10 cellular contexts compared by ENCODE assay signal in the genomic region with DNA sequence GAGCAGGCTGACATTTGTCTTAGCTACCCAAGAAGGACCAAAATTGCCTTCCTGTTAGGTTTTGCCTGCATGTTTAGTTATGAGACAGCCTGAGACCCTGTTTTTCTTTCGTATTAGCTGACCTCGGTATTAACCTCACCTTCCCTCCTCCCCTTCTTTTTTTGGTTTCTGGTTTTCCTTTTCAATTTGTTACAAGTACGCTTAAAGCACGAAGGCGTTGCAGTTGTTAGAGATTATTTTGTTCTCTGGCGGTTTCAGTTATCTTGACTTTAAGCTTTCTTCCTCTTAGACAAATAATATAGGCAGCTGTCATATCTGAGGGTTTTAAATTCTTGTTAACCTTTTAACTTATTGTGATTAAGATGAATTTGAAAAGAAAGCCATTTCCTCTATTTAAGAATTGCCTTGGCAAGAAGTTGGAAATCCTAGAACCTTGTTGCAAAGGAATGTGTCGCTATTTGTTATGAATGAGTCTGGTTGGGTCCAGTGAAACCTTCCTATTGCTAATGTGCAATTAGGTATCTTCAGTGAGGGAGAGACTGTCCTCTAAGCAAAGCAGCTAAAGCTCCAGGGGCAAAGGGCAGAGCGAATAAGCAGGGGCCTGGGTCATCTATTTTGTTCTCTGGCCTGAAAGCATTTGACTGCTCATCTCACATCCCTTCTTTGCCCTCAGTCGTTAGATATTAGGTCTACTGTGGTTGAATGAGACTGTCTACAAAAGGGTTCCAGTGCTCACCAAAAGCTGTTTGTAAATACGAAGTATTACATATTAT. TPM values are rescaled to one million over a fixed set of nuclear protein-coding genes. Genes with fewer than 3 reads are reported as not detected.
DNase-seq lines count a peak whose midpoint lies in the region; ATAC-seq and TF ChIP-seq lines count a peak whose summit lies in the region.
"Had no signal": no experiment of that assay in that cellular context is flagged by ENCODE, and none has a peak within 500 bp of the region (broad histone marks: within the 10 kb centered on the region; RNA-seq: fewer than 3 reads in every experiment).

No MANE protein-coding gene starts in this region.

- H3K9ac ChIP-seq in KMS-11 = no peak overlapping the region
- H3K9ac ChIP-seq: parathyroid adenoma had no signal

- H2AFZ ChIP-seq in KMS-11 (ENCODE audit: low read depth) = no peak overlapping the region
- H2AFZ ChIP-seq in hepatocyte = no peak overlapping the region
- H2AFZ ChIP-seq: parathyroid adenoma had no signal

- TF ChIP-seq CTCF in KMS-11 (conservative IDR thresholded peaks at IDR 0.05; ENCODE audit: low read depth, low read length) (no peak), hepatocyte (IDR thresholded peaks at IDR 0.05; ENCODE audit: poor library complexity) (no peak)

- POLR2A ChIA-PET in CD4-positive, alpha-beta memory T cell (lab: Charles Lee; ENCODE audit: partially characterized antibody) = interaction anchor here (0.5 to 10.3 kb wide), 17 partner anchors 8 to 477 kb away, joined by 3 to 185 read pairs (median 4); a partner anchor contains a TSS

- no peaks in the 10 kb centered on the region for H3K27me3 ChIP-seq in CD4-positive, alpha-beta memory T cell (ENCODE audit: insufficient read depth, low read length)
- H3K27me3 ChIP-seq in KMS-11 (ENCODE audit: insufficient read depth, low read depth) (no peaks in the 10 kb centered on the region), hepatocyte (no peaks in the 10 kb centered on the region), H7 (ENCODE audit: control insufficient read depth, insufficient read depth, low read length) (no peaks in the 10 kb centered on the region)

- peak; percentile 50 for ATAC-seq in GM19438 (IDR thresholded peaks at IDR 0.05; ENCODE audit: low read depth, unreplicated experiment)
- ATAC-seq in Right ventricle myocardium inferior = no peak
- ATAC-seq: PC-3 had no signal

- WGBS in hepatocyte (ENCODE audit: low lambda C conversion rate, missing lambda C conversion rate) = 30% methylated on average over 10 of the region's 10 CpGs

- H3K79me2 ChIP-seq in KMS-11 (ENCODE audit: insufficient read depth, low read depth) (peaks cover 27% of the 10 kb centered on the region; the same call in 1 of the 2 replicates), hepatocyte (peaks cover 55% of the 10 kb centered on the region)

- no peaks in the 10 kb centered on the region for H3K9me3 Mint-ChIP-seq in CD4-positive, alpha-beta memory T cell

- in situ Hi-C loops in G401 (cut with HindIII; ENCODE audit: low sequenced_read_pairs) = no loop called here

- H3K36me3 ChIP-seq in CD4-positive, alpha-beta memory T cell (ENCODE audit: insufficient read depth, low read length) = no peaks in the 10 kb centered on the region
- H3K36me3 ChIP-seq in KMS-11 (ENCODE audit: insufficient read depth) = no peaks in the 10 kb centered on the region
- no peaks in the 10 kb centered on the region for H3K36me3 ChIP-seq in hepatocyte (replicated peaks; ENCODE audit: insufficient read depth, low read depth)
- H3K36me3 ChIP-seq in H7 (replicated peaks; ENCODE audit: control insufficient read depth, insufficient read depth, low read length) = no peaks in the 10 kb centered on the region

- CTCF ChIA-PET in CD4-positive, alpha-beta memory T cell (lab: Charles Lee; ENCODE audit: partially characterized antibody) = interaction anchor here (0.7 to 14.8 kb wide), 13 partner anchors 8 to 58 kb away, joined by 3 to 231 read pairs (median 7); a partner anchor contains a TSS

- H3K4me2 ChIP-seq in KMS-11 = peak overlapping the region; percentile 53
- H3K4me2 ChIP-seq in hepatocyte = peak overlapping the region; percentile 65

- H3K4me3 Mint-ChIP-seq in CD4-positive, alpha-beta memory T cell = peak overlapping the region; percentile 22 to 89 (median 78)

- peak overlapping the region; percentile 38 to 96 (median 86) for H3K27ac Mint-ChIP-seq in CD4-positive, alpha-beta memory T cell

- H3K4me1 Mint-ChIP-seq in CD4-positive, alpha-beta memory T cell = peaks cover 67 to 100% (median 82%) of the 10 kb centered on the region in 4 donors

- peak; percentile 54 to 79 (median 74) for DNase-seq in CD4-positive, alpha-beta memory T cell
- DNase-seq in hepatocyte (ENCODE audit: low spot score) (no peak), Right ventricle myocardium inferior (ENCODE audit: missing footprints) (no peak), G401 (ENCODE audit: low spot score) (no peak), H7 (no peak), NK-92 (lab: John Stamatoyannopoulos, UW; ENCODE audit: unreplicated experiment) (no peak)
- DNase-seq: PC-3 had no signal

- no peaks in the 10 kb centered on the region for H3K9me3 ChIP-seq in CD4-positive, alpha-beta memory T cell (ENCODE audit: control insufficient read depth in 1 of 2, low read length in 2 of 2)
- no peaks in the 10 kb centered on the region for H3K9me3 ChIP-seq in hepatocyte (ENCODE audit: low read depth)

- peaks cover 100% of the 10 kb centered on the region for H3K4me1 ChIP-seq in CD4-positive, alpha-beta memory T cell (ENCODE audit: insufficient read depth, low read length)
- H3K4me1 ChIP-seq in KMS-11 (ENCODE audit: low read depth, poor library complexity, severe bottlenecking) = peaks cover 47% of the 10 kb centered on the region
- peaks cover 67% of the 10 kb centered on the region for H3K4me1 ChIP-seq in hepatocyte (ENCODE audit: insufficient read depth)

- peak overlapping the region; percentile 5 to 44 for H3K4me3 ChIP-seq in CD4-positive, alpha-beta memory T cell (ENCODE audit: low read length in 2 of 2)
- no peak overlapping the region for H3K4me3 ChIP-seq in KMS-11 (IDR thresholded peaks at IDR 0.05; ENCODE audit: insufficient read depth, low read depth, low read length)
- no peak overlapping the region for H3K4me3 ChIP-seq in hepatocyte
- no peak overlapping the region for H3K4me3 ChIP-seq in H7 (ENCODE audit: insufficient read depth, low read depth, low read length)

- intact Hi-C loops in CD4-positive, alpha-beta memory T cell (cut with micrococcal nuclease) = loop anchor here (1.0 to 5.0 kb wide), 3 partner anchors 10 to 34 kb away; no protein-coding TSS in a partner anchor
- intact Hi-C loops in Right ventricle myocardium inferior (cut with DNase I) = no loop called here

- H3K9me2 ChIP-seq in hepatocyte (replicated peaks; ENCODE audit: insufficient read depth) = no peaks in the 10 kb centered on the region

- H3K27me3 Mint-ChIP-seq in CD4-positive, alpha-beta memory T cell = no peaks in the 10 kb centered on the region

- H3K36me3 Mint-ChIP-seq in CD4-positive, alpha-beta memory T cell = peaks cover 0 to 7% of the 10 kb centered on the region in 2 donors

- 0 out of 2 replicates have a peak, but pooled peaks cover 6% of the 10 kb centered on the region for H4K20me1 ChIP-seq in KMS-11 (ENCODE audit: insufficient read depth)
- H4K20me1 ChIP-seq in hepatocyte (ENCODE audit: insufficient read depth, poor library complexity, severe bottlenecking) = no peaks in the 10 kb centered on the region

- peak overlapping the region; percentile 51 for H3K27ac ChIP-seq in CD4-positive, alpha-beta memory T cell (ENCODE audit: low read depth, low read length)
- H3K27ac ChIP-seq in KMS-11 (no peak overlapping the region; the same call in 1 of the 2 replicates), hepatocyte (peak overlapping the region; percentile 73)
- H3K27ac ChIP-seq: parathyroid adenoma had no signal

RNA-seq across cellular contexts. Expression of a gene that starts 45.8 kb away (rescaled TPM):
- 100 to 1,000 TPM; 251 to 262 TPM for total RNA-seq in CD4-positive, alpha-beta memory T cell
- 100 to 1,000 TPM in 1 of 2 donors, 10 to 100 TPM in 1; 13.7 to 104 TPM for polyA plus RNA-seq in CD4-positive, alpha-beta memory T cell
- total RNA-seq in hepatocyte (23.5 and 28.2 TPM in 2 replicates), Right ventricle myocardium inferior (50.7 TPM)
- 70.1 and 71.5 TPM in 2 replicates for polyA plus RNA-seq in hepatocyte
- 10.5 and 23.2 TPM in 2 replicates for total RNA-seq in G401 (2014; rRNA removed; shearing (Covaris generic))
- 16.2 and 20.1 TPM in 2 replicates for total RNA-seq in H7 (2014; rRNA removed; shearing (Covaris generic))

Comparison
In these comparisons a context has a peak if more than half of its experiments do, and no peak if none do; other contexts are left out.
1. DNase-seq: peak in CD4-positive, alpha-beta memory T cell (5 of 5); none in hepatocyte (single experiment), Right ventricle myocardium inferior (single experiment), G401 (single experiment), H7 (single experiment) and NK-92 (single experiment).
2. H3K4me3 ChIP-seq: peak in CD4-positive, alpha-beta memory T cell (2 of 2); none in KMS-11 (single experiment), hepatocyte (single experiment) and H7 (single experiment).